ENCODE assay signal across 1 cellular context in the genomic region with DNA sequence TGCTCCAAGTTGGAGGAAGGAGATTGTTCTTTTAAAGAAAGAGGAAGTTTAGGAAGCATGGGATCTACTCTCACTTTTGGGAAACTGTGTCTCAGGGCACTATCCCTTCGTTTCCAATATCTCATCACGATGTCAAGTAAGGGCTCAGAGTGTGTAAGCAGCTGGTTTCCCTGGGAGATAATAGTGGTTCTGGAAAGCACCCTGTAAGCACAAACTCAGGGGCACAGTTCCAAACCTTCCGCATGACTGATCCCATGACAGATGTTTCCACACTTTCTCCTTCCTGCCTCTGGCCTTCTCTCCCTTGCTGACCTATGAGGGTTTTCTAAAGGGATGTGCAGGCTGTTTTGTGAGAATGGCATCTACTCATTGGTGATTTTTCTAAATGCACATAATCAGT.
TF ChIP-seq lines count a peak whose summit lies in the region.

No MANE protein-coding gene starts in this region.

TF ChIP-seq in GM12878, 131 proteins besides CTCF, POLR2A, EP300 and RAD21 (continued from another document):
- TF ChIP-seq, protein P1, sequence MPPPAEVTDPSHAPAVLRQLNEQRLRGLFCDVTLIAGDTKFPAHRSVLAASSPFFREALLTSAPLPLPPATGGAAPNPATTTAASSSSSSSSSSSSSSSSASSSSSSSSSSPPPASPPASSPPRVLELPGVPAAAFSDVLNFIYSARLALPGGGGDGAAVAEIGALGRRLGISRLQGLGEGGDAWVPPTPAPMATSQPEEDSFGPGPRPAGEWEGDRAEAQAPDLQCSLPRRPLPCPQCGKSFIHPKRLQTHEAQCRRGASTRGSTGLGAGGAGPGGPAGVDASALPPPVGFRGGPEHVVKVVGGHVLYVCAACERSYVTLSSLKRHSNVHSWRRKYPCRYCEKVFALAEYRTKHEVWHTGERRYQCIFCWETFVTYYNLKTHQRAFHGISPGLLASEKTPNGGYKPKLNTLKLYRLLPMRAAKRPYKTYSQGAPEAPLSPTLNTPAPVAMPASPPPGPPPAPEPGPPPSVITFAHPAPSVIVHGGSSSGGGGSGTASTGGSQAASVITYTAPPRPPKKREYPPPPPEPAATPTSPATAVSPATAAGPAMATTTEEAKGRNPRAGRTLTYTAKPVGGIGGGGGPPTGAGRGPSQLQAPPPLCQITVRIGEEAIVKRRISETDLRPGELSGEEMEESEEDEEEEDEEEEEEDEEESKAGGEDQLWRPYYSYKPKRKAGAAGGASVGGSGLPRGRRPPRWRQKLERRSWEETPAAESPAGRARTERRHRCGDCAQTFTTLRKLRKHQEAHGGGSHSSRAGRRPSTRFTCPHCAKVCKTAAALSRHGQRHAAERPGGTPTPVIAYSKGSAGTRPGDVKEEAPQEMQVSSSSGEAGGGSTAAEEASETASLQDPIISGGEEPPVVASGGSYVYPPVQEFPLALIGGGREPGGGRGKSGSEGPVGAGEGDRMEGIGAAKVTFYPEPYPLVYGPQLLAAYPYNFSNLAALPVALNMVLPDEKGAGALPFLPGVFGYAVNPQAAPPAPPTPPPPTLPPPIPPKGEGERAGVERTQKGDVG (CRISPR knock-in tag; IDR thresholded peaks at IDR 0.05): no peak
- no peak for TF ChIP-seq IKZF1 (conservative IDR thresholded peaks at IDR 0.05)
- TF ChIP-seq HDGF (IDR thresholded peaks at IDR 0.05): no peak
- peak; percentile 50; the same call in 1 of the 2 replicates for TF ChIP-seq PAX5 (IDR thresholded peaks at IDR 0.05; ENCODE audit: borderline replicate concordance, low read depth, low read length)
